10 cellular contexts compared by ENCODE assay signal in genomic region chr15:57427367-57427821, GRCh38. TPM values are rescaled to one million over a fixed set of nuclear protein-coding genes. Genes with fewer than 3 reads are reported as not detected.
DNase-seq lines count a peak whose midpoint lies in the region; ATAC-seq and TF ChIP-seq lines count a peak whose summit lies in the region.
"Had no signal": no experiment of that assay in that cellular context is flagged by ENCODE, and none has a peak within 500 bp of the region (broad histone marks: within the 10 kb centered on the region; RNA-seq: fewer than 3 reads in every experiment).

No MANE protein-coding gene starts in this region.

- ATAC-seq in body of pancreas: peak; percentile 39
- ATAC-seq in HG02678 (IDR thresholded peaks at IDR 0.05; ENCODE audit: unreplicated experiment): no peak
- no peak for ATAC-seq in GM21381 (IDR thresholded peaks at IDR 0.05; ENCODE audit: unreplicated experiment)

- peaks cover 24% of the 10 kb centered on the region for H3K27me3 Mint-ChIP-seq in HFFc6 (ENCODE audit: insufficient read depth)

- TF ChIP-seq CTCF in HFFc6 (IDR thresholded peaks at IDR 0.05) (no peak), body of pancreas (IDR thresholded peaks at IDR 0.05) (no peak), smooth muscle cell (IDR thresholded peaks at IDR 0.05; ENCODE audit: borderline replicate concordance, insufficient read depth, poor library complexity, severe bottlenecking) (no peak)

- intact Hi-C loops in body of pancreas (cut with DNase I): no loop called here

- H3K36me3 ChIP-seq in body of pancreas (replicated peaks in 1 of 2; ENCODE audit: insufficient read depth in 1 of 2, low read depth in 2 of 2) (no peaks in the 10 kb centered on the region), iPS-20b (ENCODE audit: insufficient read depth, low read depth, low read length) (no peaks in the 10 kb centered on the region), smooth muscle cell (ENCODE audit: low read depth) (no peaks in the 10 kb centered on the region)

- peaks cover 15% of the 10 kb centered on the region for H3K4me1 ChIP-seq in body of pancreas
- peaks cover 31% of the 10 kb centered on the region for H3K4me1 ChIP-seq in iPS-20b (ENCODE audit: insufficient read depth, low read length)
- H3K4me1 ChIP-seq in smooth muscle cell (ENCODE audit: low read depth): peaks cover 15% of the 10 kb centered on the region

- DNase-seq in HFFc6: peak; percentile 34
- peak in 1 of 4 donors; percentile 27 for DNase-seq in body of pancreas
- DNase-seq in smooth muscle cell (lab: John Stamatoyannopoulos, UW; ENCODE audit: unreplicated experiment): no peak
- no peak for DNase-seq in effector CD8-positive, alpha-beta T cell (lab: John Stamatoyannopoulos, UW)
- no peak for DNase-seq in activated T-cell treated with anti-CD3 and anti-CD28 coated beads for 4 hours
- DNase-seq: NCI-H2107 had no signal

- H3K36me3 Mint-ChIP-seq in HFFc6 (ENCODE audit: low read depth): no peaks in the 10 kb centered on the region

- 54 to 64% methylated on average over 9 of the region's 9 CpGs for WGBS in body of pancreas, 2 donors
- WGBS in smooth muscle cell (ENCODE audit: low lambda C conversion rate): 3% methylated on average over 9 of the region's 9 CpGs

- peak overlapping the region; percentile 72 for H3K4me2 ChIP-seq in smooth muscle cell

- H3F3A ChIP-seq in smooth muscle cell (ENCODE audit: low read depth): peaks cover 14% of the 10 kb centered on the region

- H3K79me2 ChIP-seq in smooth muscle cell (ENCODE audit: low read depth): peaks cover 8% of the 10 kb centered on the region

- peaks cover 23% of the 10 kb centered on the region for H3K4me1 Mint-ChIP-seq in HFFc6 (ENCODE audit: low read depth)

- H3K27me3 ChIP-seq in body of pancreas (no peaks in the 10 kb centered on the region), iPS-20b (ENCODE audit: insufficient read depth, low read length) (no peaks in the 10 kb centered on the region), smooth muscle cell (ENCODE audit: low read depth) (no peaks in the 10 kb centered on the region)

- no peaks in the 10 kb centered on the region for H3K9me3 Mint-ChIP-seq in HFFc6

- H3K4me3 Mint-ChIP-seq in HFFc6: peak overlapping the region; percentile 63

- H4K20me1 ChIP-seq in smooth muscle cell (ENCODE audit: low read depth): no peaks in the 10 kb centered on the region

- peak overlapping the region; percentile 24; the same call in 1 of the 2 replicates for H3K27ac Mint-ChIP-seq in HFFc6

- H3K4me3 ChIP-seq in body of pancreas: no peak overlapping the region
- no peak overlapping the region for H3K4me3 ChIP-seq in iPS-20b (ENCODE audit: low read length)
- H3K4me3 ChIP-seq in smooth muscle cell: no peak overlapping the region

- peak overlapping the region; percentile 36 for H2AFZ ChIP-seq in smooth muscle cell (ENCODE audit: low read depth)

- H3K9me3 ChIP-seq in body of pancreas (no peaks in the 10 kb centered on the region), iPS-20b (ENCODE audit: insufficient read depth, low read depth, low read length) (no peaks in the 10 kb centered on the region), smooth muscle cell (replicated peaks; ENCODE audit: low read depth) (no peaks in the 10 kb centered on the region)

- H3K9ac ChIP-seq in iPS-20b (ENCODE audit: low read depth, low read length) (0 out of 2 replicates have a peak overlapping the region, but pooled peaks have one; percentile 13), smooth muscle cell (ENCODE audit: low read depth) (peak overlapping the region; percentile 77)

- no peak for TF ChIP-seq POLR2A in body of pancreas (IDR thresholded peaks at IDR 0.05)

- H3K27ac ChIP-seq in body of pancreas: peak overlapping the region in 1 of 4 donors; percentile 26
- no peak overlapping the region for H3K27ac ChIP-seq in iPS-20b (ENCODE audit: low read length)
- H3K27ac ChIP-seq in smooth muscle cell (ENCODE audit: low read depth): peak overlapping the region; percentile 94

RNA-seq across cellular contexts. Expression of gene CGNL1, which starts 51.1 kb away (rescaled TPM):
- under 1 TPM in 4 of 6 experiments, not detected in 2; 0.05 to 0.20 (median 0.10) TPM for total RNA-seq in HFFc6 (2021; fragmentation: NEBNext Ultra II Directional; extraction: Animal tissue kit (Norgen Biotek cat#: 25700))
- total RNA-seq in body of pancreas (10 to 100 TPM; 24.7 to 30.6 TPM), smooth muscle cell (9.5 and 10.7 TPM in 2 replicates)
- 4.2 and 6.3 TPM in 2 replicates for polyA plus RNA-seq in smooth muscle cell
- total RNA-seq: T-helper 1 cell treated with Interleukin-12 subunit alpha and Interleukin-12 subunit beta and Interleukin-4 antibody, amounts not matched to agents 30 ng/mL and 1 ng/mL, for 36 hours had no signal
